In genomic region chr9:112750111-112750766, GRCh38 we compare ENCODE assay signal across 8 cellular contexts. TPM values are rescaled to one million over a fixed set of nuclear protein-coding genes. Genes with fewer than 3 reads are reported as not detected.
A peak's percentile ranks its signal among the peaks of the same experiment; 100 is the strongest.
DNase-seq lines count a peak whose midpoint lies in the region; ATAC-seq and TF ChIP-seq lines count a peak whose summit lies in the region.

Gene SNX30, plus strand, starts transcription at chr9:112750760. Its CDS starts 242 bp downstream, at chr9:112751002.

- ATAC-seq in GM18498 (IDR thresholded peaks at IDR 0.05; ENCODE audit: unreplicated experiment) (peak; percentile 87), HG02763 (IDR thresholded peaks at IDR 0.05; ENCODE audit: unreplicated experiment) (peak; percentile 84)

- no peaks in the 10 kb centered on the region for H3K27me3 ChIP-seq in vagina

- intact Hi-C loops in vagina (cut with DNase I), result no loop called here

- H3K9me3 ChIP-seq in vagina, result no peaks in the 10 kb centered on the region

- H3K36me3 ChIP-seq in vagina, result no peaks in the 10 kb centered on the region

- peaks cover 45% of the 10 kb centered on the region for H3K4me1 ChIP-seq in vagina

- H3K4me3 ChIP-seq in astrocyte of the cerebellum (ENCODE audit: low read depth, low read length) (peak within 1 kb of the TSS; percentile 90), vagina (peak within 1 kb of the TSS; percentile 88 to 98)

- in situ Hi-C loops in astrocyte of the cerebellum (cut with HindIII; ENCODE audit: low sequenced_read_pairs), result no loop called here

- TF ChIP-seq CTCF in astrocyte of the cerebellum (IDR thresholded peaks at IDR 0.05; ENCODE audit: low read depth, low read length, missing control alignments), result no peak
- TF ChIP-seq CTCF in vagina (IDR thresholded peaks at IDR 0.05), result peak in 1 of 3 experiments; percentile 10

- peak in 1 of 2 donors; percentile 39 for TF ChIP-seq POLR2A in vagina (IDR thresholded peaks at IDR 0.05)

- peak within 1 kb of the TSS; percentile 90 for H3K27ac ChIP-seq in vagina

- DNase-seq in NCI-H1417 treated with DMSO at 0.1 percent for 48 hours (lab: John Stamatoyannopoulos, UW), result peak; percentile 30
- peak; percentile 67 for DNase-seq in T-helper 9 cell
- peak; percentile 52 for DNase-seq in astrocyte of the cerebellum (ENCODE audit: low read depth)
- peak; percentile 90 for DNase-seq in hepatic stellate cell (ENCODE audit: low spot score)
- peak; percentile 55 for DNase-seq in renal cortical epithelial cell (ENCODE audit: low read depth)
- peak in 1 of 2 donors; percentile 90 for DNase-seq in vagina (ENCODE audit: extremely low spot score in 2 of 2)

RNA-seq across cellular contexts. Expression of gene SNX30, which starts in this region (rescaled TPM):
- total RNA-seq in renal cortical epithelial cell (20.7 and 61.9 TPM in 2 replicates), vagina (7.9 TPM)
